ENCODE assay signal across 1 cellular context in genomic region chr18:23586249-23587196, GRCh38.
TF ChIP-seq lines count a peak whose summit lies in the region.

TSS of gene NPC1 (minus strand) at chr18:23586506. CDS start at chr18:23586343, 163 bp downstream.

TF ChIP-seq in WTC11, 78 proteins besides CTCF, POLR2A, EP300 and RAD21 (continued from another document):
- TF ChIP-seq ZNF532 (CRISPR knock-in tag; IDR thresholded peaks at IDR 0.05; ENCODE audit: borderline replicate concordance) (no peak), ZNF121 (CRISPR knock-in tag; IDR thresholded peaks at IDR 0.05) (no peak), ERG (CRISPR knock-in tag; IDR thresholded peaks at IDR 0.05) (no peak), CBFB (CRISPR knock-in tag; IDR thresholded peaks at IDR 0.05; ENCODE audit: low read depth) (no peak), SP1 (CRISPR knock-in tag; conservative IDR thresholded peaks at IDR 0.05) (peak; percentile 28), ETV6 (CRISPR knock-in tag; IDR thresholded peaks at IDR 0.05) (no peak), USF1 (CRISPR knock-in tag; IDR thresholded peaks at IDR 0.05) (no peak), CREM (CRISPR knock-in tag; IDR thresholded peaks at IDR 0.05) (no peak; the same call in 1 of the 2 replicates), RELA (CRISPR knock-in tag; IDR thresholded peaks at IDR 0.05; ENCODE audit: borderline replicate concordance) (0 out of 2 replicates have a peak, but pooled peaks have one; percentile 29)
- TF ChIP-seq, protein P1, sequence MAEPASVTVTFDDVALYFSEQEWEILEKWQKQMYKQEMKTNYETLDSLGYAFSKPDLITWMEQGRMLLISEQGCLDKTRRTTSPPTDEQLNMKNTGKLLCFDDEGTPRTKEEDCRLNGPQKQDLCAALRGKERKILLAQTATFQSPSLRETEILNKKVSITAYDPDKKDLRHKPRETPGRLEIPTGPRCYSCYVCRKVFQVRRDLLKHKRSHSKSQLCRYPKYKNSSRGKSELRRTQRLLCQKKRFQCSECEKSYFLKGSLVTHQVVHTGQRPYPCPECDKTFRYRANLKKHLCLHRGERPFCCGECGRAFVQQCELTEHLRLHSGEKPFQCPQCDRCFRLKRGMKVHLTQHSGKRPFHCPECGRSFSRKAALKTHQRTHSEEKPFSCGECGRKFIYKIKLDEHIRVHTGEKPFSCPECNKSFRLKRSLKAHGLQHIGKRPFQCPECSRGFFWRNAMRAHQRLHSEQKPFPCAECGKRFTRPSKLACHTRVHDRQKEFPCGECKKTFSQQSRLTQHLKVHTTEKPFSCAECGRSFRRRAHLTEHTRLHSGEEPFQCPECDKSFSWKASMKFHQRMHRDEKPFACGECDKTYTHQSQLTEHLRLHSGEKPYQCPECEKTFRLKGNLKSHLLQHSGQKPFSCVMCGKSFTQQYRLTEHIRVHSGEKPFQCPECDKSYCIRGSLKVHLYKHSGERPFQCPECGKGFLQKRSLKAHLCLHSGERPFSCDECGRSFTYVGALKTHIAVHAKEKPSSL (CRISPR knock-in tag; conservative IDR thresholded peaks at IDR 0.05) = no peak
- TF ChIP-seq, protein P2, sequence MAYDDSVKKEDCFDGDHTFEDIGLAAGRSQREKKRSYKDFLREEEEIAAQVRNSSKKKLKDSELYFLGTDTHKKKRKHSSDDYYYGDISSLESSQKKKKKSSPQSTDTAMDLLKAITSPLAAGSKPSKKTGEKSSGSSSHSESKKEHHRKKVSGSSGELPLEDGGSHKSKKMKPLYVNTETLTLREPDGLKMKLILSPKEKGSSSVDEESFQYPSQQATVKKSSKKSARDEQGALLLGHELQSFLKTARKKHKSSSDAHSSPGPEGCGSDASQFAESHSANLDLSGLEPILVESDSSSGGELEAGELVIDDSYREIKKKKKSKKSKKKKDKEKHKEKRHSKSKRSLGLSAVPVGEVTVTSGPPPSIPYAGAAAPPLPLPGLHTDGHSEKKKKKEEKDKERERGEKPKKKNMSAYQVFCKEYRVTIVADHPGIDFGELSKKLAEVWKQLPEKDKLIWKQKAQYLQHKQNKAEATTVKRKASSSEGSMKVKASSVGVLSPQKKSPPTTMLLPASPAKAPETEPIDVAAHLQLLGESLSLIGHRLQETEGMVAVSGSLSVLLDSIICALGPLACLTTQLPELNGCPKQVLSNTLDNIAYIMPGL (CRISPR knock-in tag; IDR thresholded peaks at IDR 0.05) = peak; percentile 70
- TF ChIP-seq, protein P3, sequence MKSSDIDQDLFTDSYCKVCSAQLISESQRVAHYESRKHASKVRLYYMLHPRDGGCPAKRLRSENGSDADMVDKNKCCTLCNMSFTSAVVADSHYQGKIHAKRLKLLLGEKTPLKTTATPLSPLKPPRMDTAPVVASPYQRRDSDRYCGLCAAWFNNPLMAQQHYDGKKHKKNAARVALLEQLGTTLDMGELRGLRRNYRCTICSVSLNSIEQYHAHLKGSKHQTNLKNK (CRISPR knock-in tag; IDR thresholded peaks at IDR 0.05) = no peak
